1 cellular context compared by ENCODE assay signal in the genomic region with DNA sequence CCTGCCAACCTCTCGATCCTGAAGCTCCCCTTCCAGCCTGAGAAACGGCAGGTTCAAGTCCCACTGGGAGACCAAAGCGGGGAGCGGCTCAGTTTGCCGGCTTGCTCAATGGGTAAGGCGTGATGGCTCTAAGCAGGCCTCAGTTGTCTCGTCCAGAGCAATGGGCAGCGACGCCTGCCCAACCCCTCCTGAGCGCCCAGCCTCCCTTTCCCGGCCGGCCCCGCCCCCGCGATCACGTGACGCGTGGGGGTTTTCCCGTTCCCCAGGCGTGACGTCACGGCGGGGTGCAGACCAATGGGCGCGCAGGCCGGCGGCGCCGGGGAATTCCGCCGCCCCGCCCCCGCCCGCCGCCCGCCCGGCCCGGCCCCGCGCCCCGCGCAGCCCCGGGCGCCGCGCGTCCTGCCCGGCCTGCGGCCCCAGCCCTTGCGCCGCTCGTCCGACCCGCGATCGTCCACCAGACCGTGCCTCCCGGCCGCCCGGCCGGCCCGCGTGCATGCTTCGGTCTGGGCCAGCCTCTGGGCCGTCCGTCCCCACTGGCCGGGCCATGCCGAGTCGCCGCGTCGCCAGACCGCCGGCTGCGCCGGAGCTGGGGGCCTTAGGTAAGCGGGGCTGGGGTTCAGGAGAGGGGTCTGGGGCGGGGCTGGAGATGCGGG.
TF ChIP-seq lines count a peak whose summit lies in the region.

A gene with protein sequence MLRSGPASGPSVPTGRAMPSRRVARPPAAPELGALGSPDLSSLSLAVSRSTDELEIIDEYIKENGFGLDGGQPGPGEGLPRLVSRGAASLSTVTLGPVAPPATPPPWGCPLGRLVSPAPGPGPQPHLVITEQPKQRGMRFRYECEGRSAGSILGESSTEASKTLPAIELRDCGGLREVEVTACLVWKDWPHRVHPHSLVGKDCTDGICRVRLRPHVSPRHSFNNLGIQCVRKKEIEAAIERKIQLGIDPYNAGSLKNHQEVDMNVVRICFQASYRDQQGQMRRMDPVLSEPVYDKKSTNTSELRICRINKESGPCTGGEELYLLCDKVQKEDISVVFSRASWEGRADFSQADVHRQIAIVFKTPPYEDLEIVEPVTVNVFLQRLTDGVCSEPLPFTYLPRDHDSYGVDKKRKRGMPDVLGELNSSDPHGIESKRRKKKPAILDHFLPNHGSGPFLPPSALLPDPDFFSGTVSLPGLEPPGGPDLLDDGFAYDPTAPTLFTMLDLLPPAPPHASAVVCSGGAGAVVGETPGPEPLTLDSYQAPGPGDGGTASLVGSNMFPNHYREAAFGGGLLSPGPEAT (plus strand): TSS at position 378 of the 653 bp plus-strand sequence. CDS start 116 bp downstream, at position 494.

TF ChIP-seq in GM12878, 131 proteins besides CTCF, POLR2A, EP300 and RAD21 (continued from another document):
- TF ChIP-seq, protein P1, sequence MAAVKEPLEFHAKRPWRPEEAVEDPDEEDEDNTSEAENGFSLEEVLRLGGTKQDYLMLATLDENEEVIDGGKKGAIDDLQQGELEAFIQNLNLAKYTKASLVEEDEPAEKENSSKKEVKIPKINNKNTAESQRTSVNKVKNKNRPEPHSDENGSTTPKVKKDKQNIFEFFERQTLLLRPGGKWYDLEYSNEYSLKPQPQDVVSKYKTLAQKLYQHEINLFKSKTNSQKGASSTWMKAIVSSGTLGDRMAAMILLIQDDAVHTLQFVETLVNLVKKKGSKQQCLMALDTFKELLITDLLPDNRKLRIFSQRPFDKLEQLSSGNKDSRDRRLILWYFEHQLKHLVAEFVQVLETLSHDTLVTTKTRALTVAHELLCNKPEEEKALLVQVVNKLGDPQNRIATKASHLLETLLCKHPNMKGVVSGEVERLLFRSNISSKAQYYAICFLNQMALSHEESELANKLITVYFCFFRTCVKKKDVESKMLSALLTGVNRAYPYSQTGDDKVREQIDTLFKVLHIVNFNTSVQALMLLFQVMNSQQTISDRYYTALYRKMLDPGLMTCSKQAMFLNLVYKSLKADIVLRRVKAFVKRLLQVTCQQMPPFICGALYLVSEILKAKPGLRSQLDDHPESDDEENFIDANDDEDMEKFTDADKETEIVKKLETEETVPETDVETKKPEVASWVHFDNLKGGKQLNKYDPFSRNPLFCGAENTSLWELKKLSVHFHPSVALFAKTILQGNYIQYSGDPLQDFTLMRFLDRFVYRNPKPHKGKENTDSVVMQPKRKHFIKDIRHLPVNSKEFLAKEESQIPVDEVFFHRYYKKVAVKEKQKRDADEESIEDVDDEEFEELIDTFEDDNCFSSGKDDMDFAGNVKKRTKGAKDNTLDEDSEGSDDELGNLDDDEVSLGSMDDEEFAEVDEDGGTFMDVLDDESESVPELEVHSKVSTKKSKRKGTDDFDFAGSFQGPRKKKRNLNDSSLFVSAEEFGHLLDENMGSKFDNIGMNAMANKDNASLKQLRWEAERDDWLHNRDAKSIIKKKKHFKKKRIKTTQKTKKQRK (IDR thresholded peaks at IDR 0.05; ENCODE audit: low read depth, low read length): no peak
- TF ChIP-seq SRF (IDR thresholded peaks at IDR 0.05; ENCODE audit: low read depth in 2 of 2, low read length in 2 of 2) (no peak), JUNB (IDR thresholded peaks at IDR 0.05) (no peak), ZZZ3 (IDR thresholded peaks at IDR 0.05; ENCODE audit: control insufficient read depth, insufficient read length, low read depth) (no peak), STAT3 (IDR thresholded peaks at IDR 0.05; ENCODE audit: low read depth, low read length) (no peak), MTA3 (IDR thresholded peaks at IDR 0.05; ENCODE audit: borderline replicate concordance, low read length) (no peak), ZNF24 (IDR thresholded peaks at IDR 0.05) (no peak), KLF5 (IDR thresholded peaks at IDR 0.05; ENCODE audit: partially characterized antibody) (no peak), SREBF2 (IDR thresholded peaks at IDR 0.05; ENCODE audit: low read length) (no peak), EED (IDR thresholded peaks at IDR 0.05; ENCODE audit: low read depth) (no peak), KAT2A (conservative IDR thresholded peaks at IDR 0.05; ENCODE audit: control insufficient read depth, low read depth, low read length) (no peak), CREM (IDR thresholded peaks at IDR 0.05; ENCODE audit: low read depth) (peak; percentile 78), NFYA (IDR thresholded peaks at IDR 0.05; ENCODE audit: borderline replicate concordance, low read depth, low read length) (no peak), ZSCAN29 (IDR thresholded peaks at IDR 0.05) (no peak), ZBED1 (IDR thresholded peaks at IDR 0.05; ENCODE audit: borderline replicate concordance) (no peak), RAD51 (IDR thresholded peaks at IDR 0.05) (peak; percentile 97), ZNF217 (IDR thresholded peaks at IDR 0.05) (peak; percentile 73; the same call in 1 of the 2 replicates), TCF3 (IDR thresholded peaks at IDR 0.05; ENCODE audit: borderline replicate concordance, insufficient read depth, low read depth, low read length) (no peak), ZNF207 (IDR thresholded peaks at IDR 0.05; ENCODE audit: borderline replicate concordance) (no peak), NR2C2 (IDR thresholded peaks at IDR 0.05; ENCODE audit: borderline replicate concordance, control insufficient read depth, insufficient read length, low read depth) (no peak), LARP7 (IDR thresholded peaks at IDR 0.05) (peak; percentile 72; the same call in 1 of the 2 replicates), RUNX3 (IDR thresholded peaks at IDR 0.05; ENCODE audit: low read length) (no peak), SIN3A (IDR thresholded peaks at IDR 0.05; ENCODE audit: low read depth, low read length) (no peak), NR2F1 (conservative IDR thresholded peaks at IDR 0.05) (0 out of 2 replicates have a peak, but pooled peaks have one; percentile 17), RFX5 (IDR thresholded peaks at IDR 0.05; ENCODE audit: low read depth, low read length) (0 out of 2 replicates have a peak, but pooled peaks have one; percentile 13), BRCA1 (IDR thresholded peaks at IDR 0.05; ENCODE audit: low read depth, low read length) (no peak), JUND (IDR thresholded peaks at IDR 0.05; ENCODE audit: low read depth, low read length) (no peak)
- TF ChIP-seq, protein P2, sequence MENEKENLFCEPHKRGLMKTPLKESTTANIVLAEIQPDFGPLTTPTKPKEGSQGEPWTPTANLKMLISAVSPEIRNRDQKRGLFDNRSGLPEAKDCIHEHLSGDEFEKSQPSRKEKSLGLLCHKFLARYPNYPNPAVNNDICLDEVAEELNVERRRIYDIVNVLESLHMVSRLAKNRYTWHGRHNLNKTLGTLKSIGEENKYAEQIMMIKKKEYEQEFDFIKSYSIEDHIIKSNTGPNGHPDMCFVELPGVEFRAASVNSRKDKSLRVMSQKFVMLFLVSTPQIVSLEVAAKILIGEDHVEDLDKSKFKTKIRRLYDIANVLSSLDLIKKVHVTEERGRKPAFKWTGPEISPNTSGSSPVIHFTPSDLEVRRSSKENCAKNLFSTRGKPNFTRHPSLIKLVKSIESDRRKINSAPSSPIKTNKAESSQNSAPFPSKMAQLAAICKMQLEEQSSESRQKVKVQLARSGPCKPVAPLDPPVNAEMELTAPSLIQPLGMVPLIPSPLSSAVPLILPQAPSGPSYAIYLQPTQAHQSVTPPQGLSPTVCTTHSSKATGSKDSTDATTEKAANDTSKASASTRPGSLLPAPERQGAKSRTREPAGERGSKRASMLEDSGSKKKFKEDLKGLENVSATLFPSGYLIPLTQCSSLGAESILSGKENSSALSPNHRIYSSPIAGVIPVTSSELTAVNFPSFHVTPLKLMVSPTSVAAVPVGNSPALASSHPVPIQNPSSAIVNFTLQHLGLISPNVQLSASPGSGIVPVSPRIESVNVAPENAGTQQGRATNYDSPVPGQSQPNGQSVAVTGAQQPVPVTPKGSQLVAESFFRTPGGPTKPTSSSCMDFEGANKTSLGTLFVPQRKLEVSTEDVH (IDR thresholded peaks at IDR 0.05; ENCODE audit: low read depth, partially characterized antibody): no peak
- TF ChIP-seq, protein P3, sequence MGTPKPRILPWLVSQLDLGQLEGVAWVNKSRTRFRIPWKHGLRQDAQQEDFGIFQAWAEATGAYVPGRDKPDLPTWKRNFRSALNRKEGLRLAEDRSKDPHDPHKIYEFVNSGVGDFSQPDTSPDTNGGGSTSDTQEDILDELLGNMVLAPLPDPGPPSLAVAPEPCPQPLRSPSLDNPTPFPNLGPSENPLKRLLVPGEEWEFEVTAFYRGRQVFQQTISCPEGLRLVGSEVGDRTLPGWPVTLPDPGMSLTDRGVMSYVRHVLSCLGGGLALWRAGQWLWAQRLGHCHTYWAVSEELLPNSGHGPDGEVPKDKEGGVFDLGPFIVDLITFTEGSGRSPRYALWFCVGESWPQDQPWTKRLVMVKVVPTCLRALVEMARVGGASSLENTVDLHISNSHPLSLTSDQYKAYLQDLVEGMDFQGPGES (IDR thresholded peaks at IDR 0.05): no peak
- TF ChIP-seq, protein P4, sequence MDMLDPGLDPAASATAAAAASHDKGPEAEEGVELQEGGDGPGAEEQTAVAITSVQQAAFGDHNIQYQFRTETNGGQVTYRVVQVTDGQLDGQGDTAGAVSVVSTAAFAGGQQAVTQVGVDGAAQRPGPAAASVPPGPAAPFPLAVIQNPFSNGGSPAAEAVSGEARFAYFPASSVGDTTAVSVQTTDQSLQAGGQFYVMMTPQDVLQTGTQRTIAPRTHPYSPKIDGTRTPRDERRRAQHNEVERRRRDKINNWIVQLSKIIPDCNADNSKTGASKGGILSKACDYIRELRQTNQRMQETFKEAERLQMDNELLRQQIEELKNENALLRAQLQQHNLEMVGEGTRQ (IDR thresholded peaks at IDR 0.05; ENCODE audit: borderline replicate concordance, low read depth, low read length): peak; percentile 81
- TF ChIP-seq, protein P5, sequence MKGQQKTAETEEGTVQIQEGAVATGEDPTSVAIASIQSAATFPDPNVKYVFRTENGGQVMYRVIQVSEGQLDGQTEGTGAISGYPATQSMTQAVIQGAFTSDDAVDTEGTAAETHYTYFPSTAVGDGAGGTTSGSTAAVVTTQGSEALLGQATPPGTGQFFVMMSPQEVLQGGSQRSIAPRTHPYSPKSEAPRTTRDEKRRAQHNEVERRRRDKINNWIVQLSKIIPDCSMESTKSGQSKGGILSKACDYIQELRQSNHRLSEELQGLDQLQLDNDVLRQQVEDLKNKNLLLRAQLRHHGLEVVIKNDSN (IDR thresholded peaks at IDR 0.05; ENCODE audit: borderline replicate concordance, extremely low read length, insufficient read depth, low read depth, low read length): peak; percentile 97
- TF ChIP-seq, protein P6, sequence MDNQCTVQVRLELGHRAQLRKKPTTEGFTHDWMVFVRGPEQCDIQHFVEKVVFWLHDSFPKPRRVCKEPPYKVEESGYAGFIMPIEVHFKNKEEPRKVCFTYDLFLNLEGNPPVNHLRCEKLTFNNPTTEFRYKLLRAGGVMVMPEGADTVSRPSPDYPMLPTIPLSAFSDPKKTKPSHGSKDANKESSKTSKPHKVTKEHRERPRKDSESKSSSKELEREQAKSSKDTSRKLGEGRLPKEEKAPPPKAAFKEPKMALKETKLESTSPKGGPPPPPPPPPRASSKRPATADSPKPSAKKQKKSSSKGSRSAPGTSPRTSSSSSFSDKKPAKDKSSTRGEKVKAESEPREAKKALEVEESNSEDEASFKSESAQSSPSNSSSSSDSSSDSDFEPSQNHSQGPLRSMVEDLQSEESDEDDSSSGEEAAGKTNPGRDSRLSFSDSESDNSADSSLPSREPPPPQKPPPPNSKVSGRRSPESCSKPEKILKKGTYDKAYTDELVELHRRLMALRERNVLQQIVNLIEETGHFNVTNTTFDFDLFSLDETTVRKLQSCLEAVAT (IDR thresholded peaks at IDR 0.05): no peak
- TF ChIP-seq, protein P7, sequence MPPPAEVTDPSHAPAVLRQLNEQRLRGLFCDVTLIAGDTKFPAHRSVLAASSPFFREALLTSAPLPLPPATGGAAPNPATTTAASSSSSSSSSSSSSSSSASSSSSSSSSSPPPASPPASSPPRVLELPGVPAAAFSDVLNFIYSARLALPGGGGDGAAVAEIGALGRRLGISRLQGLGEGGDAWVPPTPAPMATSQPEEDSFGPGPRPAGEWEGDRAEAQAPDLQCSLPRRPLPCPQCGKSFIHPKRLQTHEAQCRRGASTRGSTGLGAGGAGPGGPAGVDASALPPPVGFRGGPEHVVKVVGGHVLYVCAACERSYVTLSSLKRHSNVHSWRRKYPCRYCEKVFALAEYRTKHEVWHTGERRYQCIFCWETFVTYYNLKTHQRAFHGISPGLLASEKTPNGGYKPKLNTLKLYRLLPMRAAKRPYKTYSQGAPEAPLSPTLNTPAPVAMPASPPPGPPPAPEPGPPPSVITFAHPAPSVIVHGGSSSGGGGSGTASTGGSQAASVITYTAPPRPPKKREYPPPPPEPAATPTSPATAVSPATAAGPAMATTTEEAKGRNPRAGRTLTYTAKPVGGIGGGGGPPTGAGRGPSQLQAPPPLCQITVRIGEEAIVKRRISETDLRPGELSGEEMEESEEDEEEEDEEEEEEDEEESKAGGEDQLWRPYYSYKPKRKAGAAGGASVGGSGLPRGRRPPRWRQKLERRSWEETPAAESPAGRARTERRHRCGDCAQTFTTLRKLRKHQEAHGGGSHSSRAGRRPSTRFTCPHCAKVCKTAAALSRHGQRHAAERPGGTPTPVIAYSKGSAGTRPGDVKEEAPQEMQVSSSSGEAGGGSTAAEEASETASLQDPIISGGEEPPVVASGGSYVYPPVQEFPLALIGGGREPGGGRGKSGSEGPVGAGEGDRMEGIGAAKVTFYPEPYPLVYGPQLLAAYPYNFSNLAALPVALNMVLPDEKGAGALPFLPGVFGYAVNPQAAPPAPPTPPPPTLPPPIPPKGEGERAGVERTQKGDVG (CRISPR knock-in tag; IDR thresholded peaks at IDR 0.05): 0 out of 2 replicates have a peak, but pooled peaks have one; percentile 72
TF ChIP-seq in GM12878: peak in this region for 40.
